ENCODE assay signal across 9 cellular contexts in genomic region chr18:6543330-6543908, GRCh38.
DNase-seq lines count a peak whose midpoint lies in the region; ATAC-seq, FAIRE-seq and TF ChIP-seq lines count a peak whose summit lies in the region.
"Had no signal": no experiment of that assay in that cellular context is flagged by ENCODE, and none has a peak within 500 bp of the region (broad histone marks: within the 10 kb centered on the region; RNA-seq: fewer than 3 reads in every experiment).

No MANE protein-coding gene starts in this region.

- no peak for ATAC-seq in HG03342 (IDR thresholded peaks at IDR 0.05; ENCODE audit: unreplicated experiment)
- no peak for ATAC-seq in stimulated activated effector memory CD8-positive, alpha-beta T cell treated with anti-CD3 and anti-CD28 coated beads, Interleukin-12 subunit alpha, Interleukin-12 subunit beta, amount 100 ng/mL, for 72 hours

- peak; percentile 44 for TF ChIP-seq CTCF in BE2C (IDR thresholded peaks at IDR 0.05; ENCODE audit: low read depth, low read length)
- peak; percentile 75 for TF ChIP-seq CTCF in HFFc6 (IDR thresholded peaks at IDR 0.05)
- TF ChIP-seq CTCF in fibroblast of mammary gland (conservative IDR thresholded peaks at IDR 0.05; ENCODE audit: control insufficient read depth, insufficient read depth, low read depth, low read length), result peak; percentile 51
- peak; percentile 52 for TF ChIP-seq CTCF in retinal pigment epithelial cell (conservative IDR thresholded peaks at IDR 0.05; ENCODE audit: low read depth, low read length)

- H3K36me3 Mint-ChIP-seq in HFFc6 (ENCODE audit: low read depth), result peaks cover 5% of the 10 kb centered on the region; the same call in 1 of the 2 replicates
- no peaks in the 10 kb centered on the region for H3K36me3 Mint-ChIP-seq in stimulated activated effector memory CD8-positive, alpha-beta T cell treated with anti-CD3 and anti-CD28 coated beads, Interleukin-12 subunit alpha, Interleukin-12 subunit beta, amount 100 ng/mL, for 72 hours

- no peaks in the 10 kb centered on the region for H3K27me3 ChIP-seq in BE2C

- no peak overlapping the region for H3K27ac Mint-ChIP-seq in HFFc6
- H3K27ac Mint-ChIP-seq in stimulated activated effector memory CD8-positive, alpha-beta T cell treated with anti-CD3 and anti-CD28 coated beads, Interleukin-12 subunit alpha, Interleukin-12 subunit beta, amount 100 ng/mL, for 72 hours, result no peak overlapping the region

- H3K4me3 ChIP-seq in BE2C (ENCODE audit: low read depth, low read length) (no peak overlapping the region), fibroblast of mammary gland (ENCODE audit: control insufficient read depth, low read depth, low read length) (no peak overlapping the region), retinal pigment epithelial cell (ENCODE audit: low read length) (no peak overlapping the region)

- no peak overlapping the region for H3K4me3 Mint-ChIP-seq in HFFc6
- H3K4me3 Mint-ChIP-seq in stimulated activated effector memory CD8-positive, alpha-beta T cell treated with anti-CD3 and anti-CD28 coated beads, Interleukin-12 subunit alpha, Interleukin-12 subunit beta, amount 100 ng/mL, for 72 hours, result no peak overlapping the region
- H3K4me3 Mint-ChIP-seq: central memory CD8-positive, alpha-beta T cell had no signal

- no peaks in the 10 kb centered on the region for H3K4me1 Mint-ChIP-seq in HFFc6 (ENCODE audit: low read depth)
- no peaks in the 10 kb centered on the region for H3K4me1 Mint-ChIP-seq in stimulated activated effector memory CD8-positive, alpha-beta T cell treated with anti-CD3 and anti-CD28 coated beads, Interleukin-12 subunit alpha, Interleukin-12 subunit beta, amount 100 ng/mL, for 72 hours
- H3K4me1 Mint-ChIP-seq: central memory CD8-positive, alpha-beta T cell had no signal

- FAIRE-seq in RCC 7860 (lab: Jason Lieb, UNC), result peak; percentile 80

- peaks cover 11% of the 10 kb centered on the region for H3K9me3 Mint-ChIP-seq in HFFc6
- H3K9me3 Mint-ChIP-seq in stimulated activated effector memory CD8-positive, alpha-beta T cell treated with anti-CD3 and anti-CD28 coated beads, Interleukin-12 subunit alpha, Interleukin-12 subunit beta, amount 100 ng/mL, for 72 hours, result peaks cover 11% of the 10 kb centered on the region

- H3K36me3 ChIP-seq in BE2C, result no peaks in the 10 kb centered on the region

- DNase-seq in BE2C (no peak), HFFc6 (peak; percentile 9), RCC 7860 (ENCODE audit: low spot score) (peak; percentile 51), fibroblast of mammary gland (ENCODE audit: low read depth) (peak; percentile 56), retinal pigment epithelial cell (ENCODE audit: low read depth) (no peak), GOT3 (lab: John Stamatoyannopoulos, UW) (no peak)
- no peak for DNase-seq in stimulated activated effector memory CD8-positive, alpha-beta T cell treated with anti-CD3 and anti-CD28 coated beads, Interleukin-12 subunit alpha, Interleukin-12 subunit beta, amount 100 ng/mL, for 72 hours (ENCODE audit: low spot score in 2 of 2)

- no peaks in the 10 kb centered on the region for H3K27me3 Mint-ChIP-seq in HFFc6 (ENCODE audit: insufficient read depth)
- H3K27me3 Mint-ChIP-seq: central memory CD8-positive, alpha-beta T cell had no signal

- H3K9me3 ChIP-seq in BE2C, result no peaks in the 10 kb centered on the region

- no peaks in the 10 kb centered on the region for H3K4me1 ChIP-seq in BE2C

Comparison
In these comparisons a context has a peak if more than half of its experiments do, and no peak if none do; other contexts are left out.
1. DNase-seq: peak in HFFc6 (single experiment), RCC 7860 (single experiment) and fibroblast of mammary gland (single experiment); none in BE2C (single experiment), retinal pigment epithelial cell (single experiment), GOT3 (single experiment) and stimulated activated effector memory CD8-positive, alpha-beta T cell treated with anti-CD3 and anti-CD28 coated beads, Interleukin-12 subunit alpha, Interleukin-12 subunit beta, amount 100 ng/mL, for 72 hours (0 of 2).
2. Peak in every context shown above with its lines, with median percentiles within 50 percentile points of each other: CTCF ChIP-seq.